ENCODE assay signal across 19 cellular contexts in the genomic region with DNA sequence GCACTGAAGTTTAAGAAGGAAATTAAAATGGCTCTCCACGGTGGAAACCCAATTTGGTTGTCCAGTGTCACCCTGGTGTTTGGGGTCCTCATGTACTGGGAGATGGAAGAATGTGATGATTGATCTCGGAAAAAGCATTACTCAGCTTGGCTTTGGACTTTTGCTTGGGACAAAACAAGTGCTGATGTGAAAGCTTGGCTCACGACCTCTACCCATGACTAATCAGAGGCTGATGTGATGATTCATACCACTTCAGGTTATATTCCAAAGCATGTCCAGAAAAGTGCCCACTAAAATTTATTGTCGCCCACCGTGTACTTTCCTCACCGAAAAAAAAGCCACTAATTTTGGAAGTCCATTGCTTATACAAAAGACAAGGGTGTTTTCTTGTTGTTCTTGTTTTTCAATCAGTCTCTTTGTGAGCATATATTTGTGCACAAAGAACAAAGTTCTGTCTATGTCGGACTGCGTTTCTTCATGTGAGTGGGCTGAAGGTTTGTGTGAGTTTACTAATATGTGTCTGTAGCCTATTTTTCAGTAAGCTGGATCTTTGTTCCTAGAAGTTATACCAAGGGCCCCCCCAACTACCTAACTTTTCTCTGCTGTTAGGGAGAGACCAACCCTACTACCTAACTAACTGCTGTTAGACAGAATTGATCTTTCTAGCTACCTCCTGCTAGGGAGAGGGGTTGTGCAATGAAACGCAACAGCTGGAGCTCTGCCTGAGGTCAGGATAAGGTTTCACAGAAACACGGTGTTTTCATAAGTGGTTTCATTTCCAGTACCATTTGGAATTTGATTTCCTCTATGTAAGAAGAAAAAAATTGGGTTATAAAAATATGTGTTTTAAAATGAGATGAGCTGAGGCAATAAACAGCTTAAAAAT. TPM values are rescaled to one million over a fixed set of nuclear protein-coding genes. Genes with fewer than 3 reads are reported as not detected.
"Had no signal": no experiment of that assay in that cellular context is flagged by ENCODE, and none has a peak within 500 bp of the region (broad histone marks: within the 10 kb centered on the region; RNA-seq: fewer than 3 reads in every experiment).

No MANE protein-coding gene starts in this region.

RNA-seq across cellular contexts. Expression of a gene that starts 22.8 kb away (rescaled TPM):
- total RNA-seq: naive thymus-derived CD8-positive, alpha-beta T cell; natural killer cell treated with Interleukin-12 subunit alpha and Interleukin-12 subunit beta and Interleukin-15 and Interleukin-18, amount 100 ng/mL, for 72 hours; neural crest cell; omental fat pad; osteocyte; pancreas; posterior vena cava; prostate gland; pulmonary artery endothelial cell; right atrium auricular region; sciatic nerve; smooth muscle cell; spleen; suprapubic skin; thyroid gland; tibial nerve; upper lobe of left lung; ureter; vagina had no signal
- polyA plus RNA-seq: naive thymus-derived CD8-positive, alpha-beta T cell; pancreas; smooth muscle cell; spleen had no signal
